ENCODE assay signal across 30 cellular contexts in the genomic region with DNA sequence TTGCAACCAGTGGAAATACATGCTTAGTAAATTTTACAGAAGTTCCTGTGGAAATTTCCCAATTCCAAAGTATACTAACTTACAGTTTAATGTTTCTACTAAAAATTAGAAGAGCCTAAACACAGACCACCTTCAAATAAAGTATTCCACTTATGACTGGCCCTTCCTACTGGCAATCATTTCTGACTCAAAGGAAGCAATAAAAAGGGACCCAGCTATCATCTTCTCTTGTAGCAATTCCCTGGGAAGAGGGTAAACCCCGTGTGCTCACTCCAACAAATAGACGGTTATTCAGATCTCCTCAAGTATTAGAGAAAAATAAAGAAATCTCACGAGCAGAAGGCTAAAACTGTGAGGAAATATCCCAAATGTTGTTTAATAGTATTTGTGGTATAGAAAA. TPM values are rescaled to one million over a fixed set of nuclear protein-coding genes. Genes with fewer than 3 reads are reported as not detected.
DNase-seq lines count a peak whose midpoint lies in the region; ATAC-seq and TF ChIP-seq lines count a peak whose summit lies in the region.
"Had no signal": no experiment of that assay in that cellular context is flagged by ENCODE, and none has a peak within 500 bp of the region (broad histone marks: within the 10 kb centered on the region; RNA-seq: fewer than 3 reads in every experiment).

No MANE protein-coding gene starts in this region.

- POLR2A ChIA-PET in activated CD8-positive, alpha-beta T cell treated with anti-CD3 and anti-CD28 coated beads for 36 hours (lab: Charles Lee) = no interaction called here
- POLR2A ChIA-PET in activated CD8-positive, alpha-beta T cell treated with anti-CD3 and anti-CD28 coated beads, Interleukin-2, amount 10 ng/mL, durations not matched to agents 7 days and 5 days (lab: Charles Lee) = no interaction called here

- TF ChIP-seq CTCF in activated CD8-positive, alpha-beta T cell treated with anti-CD3 and anti-CD28 coated beads for 36 hours (IDR thresholded peaks at IDR 0.05) = no peak
- no peak for TF ChIP-seq CTCF in mesothelial cell of epicardium (IDR thresholded peaks at IDR 0.05; ENCODE audit: unreplicated experiment)
- TF ChIP-seq CTCF in upper lobe of left lung (IDR thresholded peaks at IDR 0.05) = no peak

- peaks cover 11 to 32% (median 26%) of the 10 kb centered on the region in 4 donors for H3K36me3 ChIP-seq in upper lobe of left lung
- H3K36me3 ChIP-seq: ovary had no signal

- H3K36me3 Mint-ChIP-seq in activated CD8-positive, alpha-beta T cell treated with anti-CD3 and anti-CD28 coated beads for 36 hours (ENCODE audit: low read depth) = peaks cover 59% of the 10 kb centered on the region
- peaks cover 48% of the 10 kb centered on the region for H3K36me3 Mint-ChIP-seq in activated CD8-positive, alpha-beta T cell treated with anti-CD3 and anti-CD28 coated beads, Interleukin-2, amount 10 ng/mL, durations not matched to agents 7 days and 5 days (ENCODE audit: low read depth)
- H3K36me3 Mint-ChIP-seq in T-helper 17 cell (ENCODE audit: low read depth) (peaks cover 6% of the 10 kb centered on the region), mesothelial cell of epicardium (peaks cover 21% of the 10 kb centered on the region)
- H3K36me3 Mint-ChIP-seq in stimulated activated memory B cell treated with anti-CD40 and anti-IgM and Interleukin-4, amounts not matched to agents 10 μg/mL and 1 μg/mL and 100 μg/mL, for 72 hours = peaks cover 66% of the 10 kb centered on the region

- no peaks in the 10 kb centered on the region for H3K27me3 Mint-ChIP-seq in activated CD8-positive, alpha-beta T cell treated with anti-CD3 and anti-CD28 coated beads for 36 hours
- no peaks in the 10 kb centered on the region for H3K27me3 Mint-ChIP-seq in activated CD8-positive, alpha-beta T cell treated with anti-CD3 and anti-CD28 coated beads, Interleukin-2, amount 10 ng/mL, durations not matched to agents 7 days and 5 days (ENCODE audit: low read depth)
- H3K27me3 Mint-ChIP-seq in T-helper 17 cell = no peaks in the 10 kb centered on the region
- H3K27me3 Mint-ChIP-seq in mesothelial cell of epicardium (ENCODE audit: low read depth) = no peaks in the 10 kb centered on the region
- no peaks in the 10 kb centered on the region for H3K27me3 Mint-ChIP-seq in stimulated activated memory B cell treated with anti-CD40 and anti-IgM and Interleukin-4, amounts not matched to agents 10 μg/mL and 1 μg/mL and 100 μg/mL, for 72 hours
- H3K27me3 Mint-ChIP-seq: activated CD4-positive, alpha-beta T cell treated with anti-CD3 and anti-CD28 coated beads, Interleukin-2, amount 10 ng/mL, durations not matched to agents 24 days and 14 days; IgD-negative memory B cell; naive thymus-derived CD4-positive, alpha-beta T cell had no signal

- no peak overlapping the region for H3K27ac ChIP-seq in upper lobe of left lung
- H3K27ac ChIP-seq: body of pancreas, heart right ventricle, ovary, SJCRH30, transverse colon had no signal

- intact Hi-C loops in activated CD8-positive, alpha-beta T cell treated with anti-CD3 and anti-CD28 coated beads for 36 hours (cut with micrococcal nuclease) = no loop called here

- no peak overlapping the region for H3K4me3 ChIP-seq in upper lobe of left lung
- H3K4me3 ChIP-seq: body of pancreas, heart right ventricle, ovary, SJCRH30, transverse colon had no signal

- no peaks in the 10 kb centered on the region for H3K9me3 Mint-ChIP-seq in activated CD8-positive, alpha-beta T cell treated with anti-CD3 and anti-CD28 coated beads for 36 hours
- no peaks in the 10 kb centered on the region for H3K9me3 Mint-ChIP-seq in activated CD8-positive, alpha-beta T cell treated with anti-CD3 and anti-CD28 coated beads, Interleukin-2, amount 10 ng/mL, durations not matched to agents 7 days and 5 days (ENCODE audit: insufficient read depth)
- no peaks in the 10 kb centered on the region for H3K9me3 Mint-ChIP-seq in mesothelial cell of epicardium
- no peaks in the 10 kb centered on the region for H3K9me3 Mint-ChIP-seq in stimulated activated memory B cell treated with anti-CD40 and anti-IgM and Interleukin-4, amounts not matched to agents 10 μg/mL and 1 μg/mL and 100 μg/mL, for 72 hours
- H3K9me3 Mint-ChIP-seq: activated CD4-positive, alpha-beta T cell treated with anti-CD3 and anti-CD28 coated beads, Interleukin-2, amount 10 ng/mL, durations not matched to agents 24 days and 14 days; activated T-cell treated with anti-CD3 and anti-CD28 coated beads, Interleukin-2, amount 50 U/mL, for 4 hours; CD14-positive monocyte; IgD-negative memory B cell had no signal

- H3K27me3 ChIP-seq in upper lobe of left lung = no peaks in the 10 kb centered on the region
- H3K27me3 ChIP-seq: body of pancreas, heart right ventricle, ovary, SJCRH30, transverse colon had no signal

- H3K4me3 Mint-ChIP-seq in activated CD8-positive, alpha-beta T cell treated with anti-CD3 and anti-CD28 coated beads for 36 hours = no peak overlapping the region
- no peak overlapping the region for H3K4me3 Mint-ChIP-seq in activated CD8-positive, alpha-beta T cell treated with anti-CD3 and anti-CD28 coated beads, Interleukin-2, amount 10 ng/mL, durations not matched to agents 7 days and 5 days
- no peak overlapping the region for H3K4me3 Mint-ChIP-seq in T-helper 17 cell
- no peak overlapping the region for H3K4me3 Mint-ChIP-seq in mesothelial cell of epicardium
- no peak overlapping the region for H3K4me3 Mint-ChIP-seq in stimulated activated memory B cell treated with anti-CD40 and anti-IgM and Interleukin-4, amounts not matched to agents 10 μg/mL and 1 μg/mL and 100 μg/mL, for 72 hours
- H3K4me3 Mint-ChIP-seq: activated CD4-positive, alpha-beta T cell treated with anti-CD3 and anti-CD28 coated beads, Interleukin-2, amount 10 ng/mL, durations not matched to agents 24 days and 14 days; activated T-cell treated with anti-CD3 and anti-CD28 coated beads, Interleukin-2, amount 50 U/mL, for 4 hours; CD14-positive monocyte; IgD-negative memory B cell; naive thymus-derived CD4-positive, alpha-beta T cell had no signal

- CTCF ChIA-PET in activated CD8-positive, alpha-beta T cell treated with anti-CD3 and anti-CD28 coated beads for 36 hours (lab: Charles Lee) = interaction anchor here (1.2 kb wide), 2 partner anchors 15 to 54 kb away, joined by 3 read pairs; no protein-coding TSS in a partner anchor
- CTCF ChIA-PET in activated CD8-positive, alpha-beta T cell treated with anti-CD3 and anti-CD28 coated beads, Interleukin-2, amount 10 ng/mL, durations not matched to agents 7 days and 5 days (lab: Charles Lee) = no interaction called here

- ATAC-seq in activated CD8-positive, alpha-beta T cell treated with anti-CD3 and anti-CD28 coated beads for 36 hours = no peak
- ATAC-seq in activated CD8-positive, alpha-beta T cell treated with anti-CD3 and anti-CD28 coated beads, Interleukin-2, amount 10 ng/mL, durations not matched to agents 7 days and 5 days = no peak
- ATAC-seq in T-helper 17 cell (no peak), upper lobe of left lung (ENCODE audit: low FRiP score in 2 of 2) (no peak), HG02798 (IDR thresholded peaks at IDR 0.05; ENCODE audit: poor library complexity, unreplicated experiment) (no peak)
- no peak for ATAC-seq in stimulated activated memory B cell treated with anti-CD40 and anti-IgM and Interleukin-4, amounts not matched to agents 10 μg/mL and 1 μg/mL and 100 μg/mL, for 72 hours
- ATAC-seq: activated T-cell treated with anti-CD3 and anti-CD28 coated beads, Interleukin-2, amount 50 U/mL, for 4 hours; body of pancreas; HCT116; heart right ventricle; naive thymus-derived CD4-positive, alpha-beta T cell had no signal

- no peak for TF ChIP-seq EP300 in upper lobe of left lung (IDR thresholded peaks at IDR 0.05)

- TF ChIP-seq POLR2A in upper lobe of left lung (IDR thresholded peaks at IDR 0.05) = no peak

- peaks cover 51% of the 10 kb centered on the region for H3K4me1 Mint-ChIP-seq in activated CD8-positive, alpha-beta T cell treated with anti-CD3 and anti-CD28 coated beads for 36 hours (ENCODE audit: low read depth)
- peaks cover 12% of the 10 kb centered on the region for H3K4me1 Mint-ChIP-seq in activated CD8-positive, alpha-beta T cell treated with anti-CD3 and anti-CD28 coated beads, Interleukin-2, amount 10 ng/mL, durations not matched to agents 7 days and 5 days (ENCODE audit: low read depth)
- H3K4me1 Mint-ChIP-seq in T-helper 17 cell (peaks cover 25% of the 10 kb centered on the region), mesothelial cell of epicardium (peaks cover 14% of the 10 kb centered on the region)
- H3K4me1 Mint-ChIP-seq in stimulated activated memory B cell treated with anti-CD40 and anti-IgM and Interleukin-4, amounts not matched to agents 10 μg/mL and 1 μg/mL and 100 μg/mL, for 72 hours = peaks cover 39% of the 10 kb centered on the region

- 79 to 90% methylated on average over 3 of the region's 3 CpGs for WGBS in upper lobe of left lung, 2 donors

- H3K9me3 ChIP-seq in T-helper 17 cell (ENCODE audit: control insufficient read depth, low read length, poor library complexity, severe bottlenecking) = no peaks in the 10 kb centered on the region
- no peaks in the 10 kb centered on the region for H3K9me3 ChIP-seq in upper lobe of left lung
- H3K9me3 ChIP-seq: body of pancreas, heart right ventricle, ovary, SJCRH30, transverse colon had no signal

- peaks cover 3 to 18% (median 9%) of the 10 kb centered on the region in 4 donors for H3K4me1 ChIP-seq in upper lobe of left lung
- H3K4me1 ChIP-seq: SJCRH30 had no signal

- DNase-seq in activated CD8-positive, alpha-beta T cell treated with anti-CD3 and anti-CD28 coated beads for 36 hours = no peak
- DNase-seq in activated CD8-positive, alpha-beta T cell treated with anti-CD3 and anti-CD28 coated beads, Interleukin-2, amount 10 ng/mL, durations not matched to agents 7 days and 5 days = no peak
- DNase-seq in T-helper 17 cell (no peak), mesothelial cell of epicardium (ENCODE audit: low spot score in 2 of 2, unreplicated experiment in 2 of 2) (no peak), upper lobe of left lung (no peak), OCI-M2 (lab: John Stamatoyannopoulos, UW; ENCODE audit: unreplicated experiment) (no peak)
- DNase-seq: activated CD4-positive, alpha-beta T cell treated with anti-CD3 and anti-CD28 coated beads, Interleukin-2, amount 10 ng/mL, durations not matched to agents 24 days and 14 days; activated naive CD4-positive, alpha-beta T cell; activated T-cell treated with anti-CD3 and anti-CD28 coated beads, Interleukin-2, amount 50 U/mL, for 4 hours; body of pancreas; cerebellar nuclear complex; DMS79 treated with DMSO at 0.1 percent for 48 hours; foreskin melanocyte; heart right ventricle; midbrain; naive thymus-derived CD4-positive, alpha-beta T cell; NCI-H146; NCI-H446 treated with DMSO at 0.1 percent for 48 hours; NCI-H82; ovary; retina; SJCRH30; small intestine; T1000; transverse colon had no signal

- H3K27ac Mint-ChIP-seq in activated CD8-positive, alpha-beta T cell treated with anti-CD3 and anti-CD28 coated beads for 36 hours = peak overlapping the region; percentile 36
- no peak overlapping the region for H3K27ac Mint-ChIP-seq in activated CD8-positive, alpha-beta T cell treated with anti-CD3 and anti-CD28 coated beads, Interleukin-2, amount 10 ng/mL, durations not matched to agents 7 days and 5 days
- H3K27ac Mint-ChIP-seq in T-helper 17 cell (peak overlapping the region; percentile 19), mesothelial cell of epicardium (peak overlapping the region; percentile 44)
- peak overlapping the region; percentile 39 for H3K27ac Mint-ChIP-seq in stimulated activated memory B cell treated with anti-CD40 and anti-IgM and Interleukin-4, amounts not matched to agents 10 μg/mL and 1 μg/mL and 100 μg/mL, for 72 hours
- H3K27ac Mint-ChIP-seq: activated CD4-positive, alpha-beta T cell treated with anti-CD3 and anti-CD28 coated beads, Interleukin-2, amount 10 ng/mL, durations not matched to agents 24 days and 14 days had no signal

RNA-seq across cellular contexts. Expression of a gene that starts 43.3 kb away (rescaled TPM):
- total RNA-seq in activated CD8-positive, alpha-beta T cell treated with anti-CD3 and anti-CD28 coated beads for 36 hours = 10 to 100 TPM; 53.2 to 56.7 TPM
- total RNA-seq in activated CD8-positive, alpha-beta T cell treated with anti-CD3 and anti-CD28 coated beads, Interleukin-2, amount 10 ng/mL, durations not matched to agents 7 days and 5 days = 10 to 100 TPM; 70.7 to 73.7 TPM
- total RNA-seq in T-helper 17 cell (10 to 100 TPM; 59.1 to 61.9 TPM), mesothelial cell of epicardium (66.2 to 73.7 TPM (median 68.8 TPM) in 3 replicates), upper lobe of left lung (100 to 1,000 TPM in 5 of 6 donors, 10 to 100 TPM in 1; 90.1 to 127 (median 123) TPM)
